ENCODE assay signal across 1 cellular context in genomic region chr4:24278693-24279092, GRCh38.
TF ChIP-seq lines count a peak whose summit lies in the region.

No MANE protein-coding gene starts in this region.

TF ChIP-seq in HepG2, 621 proteins besides CTCF, POLR2A, EP300 and RAD21:
- TF ChIP-seq, protein P1, sequence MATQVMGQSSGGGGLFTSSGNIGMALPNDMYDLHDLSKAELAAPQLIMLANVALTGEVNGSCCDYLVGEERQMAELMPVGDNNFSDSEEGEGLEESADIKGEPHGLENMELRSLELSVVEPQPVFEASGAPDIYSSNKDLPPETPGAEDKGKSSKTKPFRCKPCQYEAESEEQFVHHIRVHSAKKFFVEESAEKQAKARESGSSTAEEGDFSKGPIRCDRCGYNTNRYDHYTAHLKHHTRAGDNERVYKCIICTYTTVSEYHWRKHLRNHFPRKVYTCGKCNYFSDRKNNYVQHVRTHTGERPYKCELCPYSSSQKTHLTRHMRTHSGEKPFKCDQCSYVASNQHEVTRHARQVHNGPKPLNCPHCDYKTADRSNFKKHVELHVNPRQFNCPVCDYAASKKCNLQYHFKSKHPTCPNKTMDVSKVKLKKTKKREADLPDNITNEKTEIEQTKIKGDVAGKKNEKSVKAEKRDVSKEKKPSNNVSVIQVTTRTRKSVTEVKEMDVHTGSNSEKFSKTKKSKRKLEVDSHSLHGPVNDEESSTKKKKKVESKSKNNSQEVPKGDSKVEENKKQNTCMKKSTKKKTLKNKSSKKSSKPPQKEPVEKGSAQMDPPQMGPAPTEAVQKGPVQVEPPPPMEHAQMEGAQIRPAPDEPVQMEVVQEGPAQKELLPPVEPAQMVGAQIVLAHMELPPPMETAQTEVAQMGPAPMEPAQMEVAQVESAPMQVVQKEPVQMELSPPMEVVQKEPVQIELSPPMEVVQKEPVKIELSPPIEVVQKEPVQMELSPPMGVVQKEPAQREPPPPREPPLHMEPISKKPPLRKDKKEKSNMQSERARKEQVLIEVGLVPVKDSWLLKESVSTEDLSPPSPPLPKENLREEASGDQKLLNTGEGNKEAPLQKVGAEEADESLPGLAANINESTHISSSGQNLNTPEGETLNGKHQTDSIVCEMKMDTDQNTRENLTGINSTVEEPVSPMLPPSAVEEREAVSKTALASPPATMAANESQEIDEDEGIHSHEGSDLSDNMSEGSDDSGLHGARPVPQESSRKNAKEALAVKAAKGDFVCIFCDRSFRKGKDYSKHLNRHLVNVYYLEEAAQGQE (IDR thresholded peaks at IDR 0.05; ENCODE audit: borderline replicate concordance in 1 of 2, low read depth in 1 of 2, low read length in 2 of 2) = no peak
- TF ChIP-seq PCBP2 (optimal IDR thresholded peaks at IDR 0.05; ENCODE audit: low read depth, low read length, poor library complexity, severe bottlenecking) (no peak), ZBTB20 (CRISPR knock-in tag; IDR thresholded peaks at IDR 0.05; ENCODE audit: borderline replicate concordance, low read depth) (no peak), ZNF12 (CRISPR knock-in tag; IDR thresholded peaks at IDR 0.05) (no peak), SNAI1 (CRISPR knock-in tag; IDR thresholded peaks at IDR 0.05; ENCODE audit: borderline replicate concordance) (no peak), DPF2 (CRISPR knock-in tag; IDR thresholded peaks at IDR 0.05; ENCODE audit: borderline replicate concordance, low read depth) (no peak)
TF ChIP-seq in HepG2: peak in this region for 0.
